In genomic region chr19:45794627-45795026, GRCh38 we compare ENCODE assay signal across 21 cellular contexts. TPM values are rescaled to one million over a fixed set of nuclear protein-coding genes. Genes with fewer than 3 reads are reported as not detected.
DNase-seq lines count a peak whose midpoint lies in the region; ATAC-seq and TF ChIP-seq lines count a peak whose summit lies in the region.
"Had no signal": no experiment of that assay in that cellular context is flagged by ENCODE, and none has a peak within 500 bp of the region (broad histone marks: within the 10 kb centered on the region; RNA-seq: fewer than 3 reads in every experiment).

No MANE protein-coding gene starts in this region.

- H3K4me1 Mint-ChIP-seq in CD4-positive, alpha-beta T cell (ENCODE audit: low read depth), result peaks cover 45% of the 10 kb centered on the region
- H3K4me1 Mint-ChIP-seq in dendritic cell treated with granulocyte-macrophage colony-stimulating factor and Interleukin-4, amounts not matched to agents 40 ng/mL and 50 ng/mL, for 4 days (ENCODE audit: low read depth), result peaks cover 60% of the 10 kb centered on the region
- H3K4me1 Mint-ChIP-seq in nephron, result peaks cover 41% of the 10 kb centered on the region

- no peaks in the 10 kb centered on the region for H3K9me3 ChIP-seq in CD4-positive, alpha-beta T cell (ENCODE audit: control insufficient read depth, low read length)
- no peaks in the 10 kb centered on the region for H3K9me3 ChIP-seq in HEK293 (ENCODE audit: control insufficient read depth, insufficient read depth, low read depth, low read length)
- H3K9me3 ChIP-seq: Caco-2, MG63 had no signal

- no peak for ATAC-seq in CD4-positive, alpha-beta T cell (ENCODE audit: poor library complexity)
- ATAC-seq: Right ventricle myocardium inferior had no signal

- no peak for DNase-seq in CD4-positive, alpha-beta T cell
- no peak for DNase-seq in COLO668 (lab: John Stamatoyannopoulos, UW; ENCODE audit: unreplicated experiment)
- DNase-seq in stimulated activated CD4-positive, alpha-beta T cell treated with anti-CD3 and anti-CD28 coated beads, Interleukin-12 subunit alpha, Interleukin-12 subunit beta, amount 100 ng/mL, for 4 hours, result no peak
- DNase-seq in epidermal melanocyte (ENCODE audit: insufficient read length, low spot score), result no peak
- DNase-seq: C1 segment of cervical spinal cord, Caco-2, GF-D8, GM23248, HCEC 1CT, Karpas-422, MG63, NCI-H1092, NCI-H1436 treated with DMSO at 0.1 percent for 48 hours, NCI-H2081 treated with DMSO at 0.1 percent for 48 hours, NCI-H446 treated with DMSO at 0.1 percent for 48 hours had no signal

- intact Hi-C loops in CD4-positive, alpha-beta T cell (cut with DNase I, micrococcal nuclease), result loop anchor here in 1 of 2 experiments (10.0 kb wide), 1 partner anchor 200 kb away; the partner anchor contains the start of gene CCDC61
- intact Hi-C loops in dendritic cell treated with granulocyte-macrophage colony-stimulating factor and Interleukin-4, amounts not matched to agents 40 ng/mL and 50 ng/mL, for 4 days (cut with micrococcal nuclease), result no loop called here

- peaks cover 23% of the 10 kb centered on the region for H3K27me3 ChIP-seq in CD4-positive, alpha-beta T cell (ENCODE audit: control insufficient read depth, insufficient read depth, low read length)
- H3K27me3 ChIP-seq: MG63 had no signal

- peaks cover 30% of the 10 kb centered on the region for H3K27me3 Mint-ChIP-seq in CD4-positive, alpha-beta T cell
- peaks cover 66% of the 10 kb centered on the region for H3K27me3 Mint-ChIP-seq in dendritic cell treated with granulocyte-macrophage colony-stimulating factor and Interleukin-4, amounts not matched to agents 40 ng/mL and 50 ng/mL, for 4 days
- H3K27me3 Mint-ChIP-seq in nephron (ENCODE audit: low read depth), result peaks cover 4% of the 10 kb centered on the region

- H3K4me3 Mint-ChIP-seq in CD4-positive, alpha-beta T cell, result peak overlapping the region; percentile 16
- no peak overlapping the region for H3K4me3 Mint-ChIP-seq in dendritic cell treated with granulocyte-macrophage colony-stimulating factor and Interleukin-4, amounts not matched to agents 40 ng/mL and 50 ng/mL, for 4 days
- H3K4me3 Mint-ChIP-seq in nephron, result peak overlapping the region; percentile 15 to 65 (median 16)

- H3K27ac ChIP-seq in CD4-positive, alpha-beta T cell (ENCODE audit: low read depth, low read length), result no peak overlapping the region
- no peak overlapping the region for H3K27ac ChIP-seq in HEK293 (ENCODE audit: extremely low read depth, low read depth, low read length)
- H3K27ac ChIP-seq: GM23248, HL-60 had no signal

- peaks cover 19% of the 10 kb centered on the region for H3K36me3 Mint-ChIP-seq in CD4-positive, alpha-beta T cell (ENCODE audit: low read depth)
- peaks cover 20% of the 10 kb centered on the region for H3K36me3 Mint-ChIP-seq in dendritic cell treated with granulocyte-macrophage colony-stimulating factor and Interleukin-4, amounts not matched to agents 40 ng/mL and 50 ng/mL, for 4 days (ENCODE audit: low read depth)
- H3K36me3 Mint-ChIP-seq in nephron (ENCODE audit: low read depth), result peaks cover 10% of the 10 kb centered on the region

- peaks cover 6 to 10% of the 10 kb centered on the region in 2 experiments; a peak in 2 of 3 replicates for H3K36me3 ChIP-seq in HEK293 (ENCODE audit: control insufficient read depth in 2 of 2, insufficient read depth in 1 of 2, low read length in 2 of 2)

- no peak for TF ChIP-seq CTCF in CD4-positive, alpha-beta T cell (IDR thresholded peaks at IDR 0.05)
- TF ChIP-seq CTCF in HEK293 (tag by site-specific recombination; IDR thresholded peaks at IDR 0.05) (no peak), nephron (IDR thresholded peaks at IDR 0.05; ENCODE audit: unreplicated experiment in 3 of 3) (no peak)

- H3K9me3 Mint-ChIP-seq in CD4-positive, alpha-beta T cell, result no peaks in the 10 kb centered on the region
- H3K9me3 Mint-ChIP-seq in dendritic cell treated with granulocyte-macrophage colony-stimulating factor and Interleukin-4, amounts not matched to agents 40 ng/mL and 50 ng/mL, for 4 days, result no peaks in the 10 kb centered on the region
- no peaks in the 10 kb centered on the region for H3K9me3 Mint-ChIP-seq in nephron

- H3K4me1 ChIP-seq in HEK293 (ENCODE audit: control insufficient read depth, insufficient read depth, low read length), result peaks cover 16% of the 10 kb centered on the region

- H3K27ac Mint-ChIP-seq in CD4-positive, alpha-beta T cell, result no peak overlapping the region
- H3K27ac Mint-ChIP-seq in dendritic cell treated with granulocyte-macrophage colony-stimulating factor and Interleukin-4, amounts not matched to agents 40 ng/mL and 50 ng/mL, for 4 days, result peak overlapping the region; percentile 2
- peak overlapping the region in 1 of 3 experiments; percentile 17 for H3K27ac Mint-ChIP-seq in nephron

- POLR2A ChIA-PET in CD4-positive, alpha-beta T cell (lab: Charles Lee), result interaction anchor here (1.5 kb wide), 1 partner anchor 25 kb away, joined by 5 read pairs; the partner anchor contains the start of gene SIX5
- POLR2A ChIA-PET in HEK293 (lab: Yijun Ruan, JAX), result interaction anchor here (0.6 to 1.1 kb wide), 2 partner anchors 12 to 25 kb away, joined by 3 read pairs; partner anchors contain the start of genes DMPK and SIX5

- CTCF ChIA-PET in CD4-positive, alpha-beta T cell (lab: Charles Lee), result interaction anchor here (1.2 to 7.0 kb wide), 2 partner anchors 22 to 23 kb away, joined by 3 to 172 read pairs; partner anchors contain the start of gene SIX5
- CTCF ChIA-PET in HEK293 (lab: Yijun Ruan, JAX), result interaction anchor here (0.5 to 1.4 kb wide), 7 partner anchors 22 to 1188 kb away, joined by 3 to 6 read pairs (median 4); partner anchors contain the start of genes FBXO46 and SIX5

- H3K4me3 ChIP-seq in HEK293 (ENCODE audit: low read depth, low read length), result no peak overlapping the region
- H3K4me3 ChIP-seq: GM23248, MG63 had no signal

TF ChIP-seq in HEK293, 187 proteins besides CTCF, POLR2A, EP300 and RAD21:
- TF ChIP-seq ZNF776 (tag by site-specific recombination; IDR thresholded peaks at IDR 0.05; ENCODE audit: borderline replicate concordance) (no peak), ZNF16 (tag by site-specific recombination; IDR thresholded peaks at IDR 0.05; ENCODE audit: low read depth) (peak; percentile 85)

RNA-seq across cellular contexts. Expression of gene DMWD, which starts 2.0 kb away (rescaled TPM):
- 10 to 100 TPM; 28.6 to 31.5 TPM for total RNA-seq in CD4-positive, alpha-beta T cell

RNA-seq across cellular contexts. Expression of gene DMPK, which starts 12.3 kb away (rescaled TPM):
- 10 to 100 TPM; 24.0 to 24.9 TPM for total RNA-seq in CD4-positive, alpha-beta T cell

RNA-seq across cellular contexts. Expression of gene RSPH6A, which starts 20.5 kb away (rescaled TPM):
- under 1 TPM; 0.17 to 0.25 TPM for total RNA-seq in CD4-positive, alpha-beta T cell
- total RNA-seq: GM23248, Right ventricle myocardium inferior, SK-MEL-5 had no signal

RNA-seq across cellular contexts. Expression of gene SIX5, which starts 25.6 kb away (rescaled TPM):
- under 1 TPM; 0.58 to 0.59 TPM for total RNA-seq in CD4-positive, alpha-beta T cell
